ENCODE assay signal across 1 cellular context in the genomic region with DNA sequence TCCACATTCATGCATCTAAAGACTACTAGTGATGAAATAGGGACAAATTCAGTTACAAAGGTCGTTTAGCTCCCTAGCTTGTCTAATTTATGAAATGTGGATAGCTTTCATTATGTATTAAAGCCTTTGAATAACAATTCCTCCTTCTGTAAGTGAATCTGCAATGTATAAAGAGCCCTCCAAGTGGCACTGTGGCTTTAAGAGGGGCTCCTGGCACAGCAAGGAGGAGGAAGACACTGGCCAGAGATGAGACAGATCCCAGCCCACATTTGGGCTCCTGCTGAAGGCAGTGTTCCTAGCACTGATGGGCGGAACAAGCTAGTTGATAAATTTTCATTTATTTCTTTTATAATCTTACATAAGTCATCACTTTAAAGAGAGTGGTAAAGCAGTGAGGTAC.
TF ChIP-seq lines count a peak whose summit lies in the region.

No MANE protein-coding gene starts in this region.

TF ChIP-seq in GM23338, 12 proteins besides CTCF, POLR2A, EP300 and RAD21 (continued from another document):
- TF ChIP-seq, protein P1, sequence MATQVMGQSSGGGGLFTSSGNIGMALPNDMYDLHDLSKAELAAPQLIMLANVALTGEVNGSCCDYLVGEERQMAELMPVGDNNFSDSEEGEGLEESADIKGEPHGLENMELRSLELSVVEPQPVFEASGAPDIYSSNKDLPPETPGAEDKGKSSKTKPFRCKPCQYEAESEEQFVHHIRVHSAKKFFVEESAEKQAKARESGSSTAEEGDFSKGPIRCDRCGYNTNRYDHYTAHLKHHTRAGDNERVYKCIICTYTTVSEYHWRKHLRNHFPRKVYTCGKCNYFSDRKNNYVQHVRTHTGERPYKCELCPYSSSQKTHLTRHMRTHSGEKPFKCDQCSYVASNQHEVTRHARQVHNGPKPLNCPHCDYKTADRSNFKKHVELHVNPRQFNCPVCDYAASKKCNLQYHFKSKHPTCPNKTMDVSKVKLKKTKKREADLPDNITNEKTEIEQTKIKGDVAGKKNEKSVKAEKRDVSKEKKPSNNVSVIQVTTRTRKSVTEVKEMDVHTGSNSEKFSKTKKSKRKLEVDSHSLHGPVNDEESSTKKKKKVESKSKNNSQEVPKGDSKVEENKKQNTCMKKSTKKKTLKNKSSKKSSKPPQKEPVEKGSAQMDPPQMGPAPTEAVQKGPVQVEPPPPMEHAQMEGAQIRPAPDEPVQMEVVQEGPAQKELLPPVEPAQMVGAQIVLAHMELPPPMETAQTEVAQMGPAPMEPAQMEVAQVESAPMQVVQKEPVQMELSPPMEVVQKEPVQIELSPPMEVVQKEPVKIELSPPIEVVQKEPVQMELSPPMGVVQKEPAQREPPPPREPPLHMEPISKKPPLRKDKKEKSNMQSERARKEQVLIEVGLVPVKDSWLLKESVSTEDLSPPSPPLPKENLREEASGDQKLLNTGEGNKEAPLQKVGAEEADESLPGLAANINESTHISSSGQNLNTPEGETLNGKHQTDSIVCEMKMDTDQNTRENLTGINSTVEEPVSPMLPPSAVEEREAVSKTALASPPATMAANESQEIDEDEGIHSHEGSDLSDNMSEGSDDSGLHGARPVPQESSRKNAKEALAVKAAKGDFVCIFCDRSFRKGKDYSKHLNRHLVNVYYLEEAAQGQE (IDR thresholded peaks at IDR 0.05; ENCODE audit: unreplicated experiment): no peak
- no peak for TF ChIP-seq POLR2AphosphoS5 (IDR thresholded peaks at IDR 0.05; ENCODE audit: low read depth)
- no peak for TF ChIP-seq ZNF114 (CRISPR knock-in tag; IDR thresholded peaks at IDR 0.05)
- TF ChIP-seq EZH2 (IDR thresholded peaks at IDR 0.05; ENCODE audit: low read depth, unreplicated experiment): no peak
- TF ChIP-seq CREB1 (CRISPR knock-in tag; IDR thresholded peaks at IDR 0.05; ENCODE audit: low read depth): no peak
- TF ChIP-seq, protein P2, sequence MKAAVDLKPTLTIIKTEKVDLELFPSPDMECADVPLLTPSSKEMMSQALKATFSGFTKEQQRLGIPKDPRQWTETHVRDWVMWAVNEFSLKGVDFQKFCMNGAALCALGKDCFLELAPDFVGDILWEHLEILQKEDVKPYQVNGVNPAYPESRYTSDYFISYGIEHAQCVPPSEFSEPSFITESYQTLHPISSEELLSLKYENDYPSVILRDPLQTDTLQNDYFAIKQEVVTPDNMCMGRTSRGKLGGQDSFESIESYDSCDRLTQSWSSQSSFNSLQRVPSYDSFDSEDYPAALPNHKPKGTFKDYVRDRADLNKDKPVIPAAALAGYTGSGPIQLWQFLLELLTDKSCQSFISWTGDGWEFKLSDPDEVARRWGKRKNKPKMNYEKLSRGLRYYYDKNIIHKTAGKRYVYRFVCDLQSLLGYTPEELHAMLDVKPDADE (IDR thresholded peaks at IDR 0.05): no peak
- TF ChIP-seq STAT1 (IDR thresholded peaks at IDR 0.05; ENCODE audit: unreplicated experiment): no peak
- TF ChIP-seq, protein P3, sequence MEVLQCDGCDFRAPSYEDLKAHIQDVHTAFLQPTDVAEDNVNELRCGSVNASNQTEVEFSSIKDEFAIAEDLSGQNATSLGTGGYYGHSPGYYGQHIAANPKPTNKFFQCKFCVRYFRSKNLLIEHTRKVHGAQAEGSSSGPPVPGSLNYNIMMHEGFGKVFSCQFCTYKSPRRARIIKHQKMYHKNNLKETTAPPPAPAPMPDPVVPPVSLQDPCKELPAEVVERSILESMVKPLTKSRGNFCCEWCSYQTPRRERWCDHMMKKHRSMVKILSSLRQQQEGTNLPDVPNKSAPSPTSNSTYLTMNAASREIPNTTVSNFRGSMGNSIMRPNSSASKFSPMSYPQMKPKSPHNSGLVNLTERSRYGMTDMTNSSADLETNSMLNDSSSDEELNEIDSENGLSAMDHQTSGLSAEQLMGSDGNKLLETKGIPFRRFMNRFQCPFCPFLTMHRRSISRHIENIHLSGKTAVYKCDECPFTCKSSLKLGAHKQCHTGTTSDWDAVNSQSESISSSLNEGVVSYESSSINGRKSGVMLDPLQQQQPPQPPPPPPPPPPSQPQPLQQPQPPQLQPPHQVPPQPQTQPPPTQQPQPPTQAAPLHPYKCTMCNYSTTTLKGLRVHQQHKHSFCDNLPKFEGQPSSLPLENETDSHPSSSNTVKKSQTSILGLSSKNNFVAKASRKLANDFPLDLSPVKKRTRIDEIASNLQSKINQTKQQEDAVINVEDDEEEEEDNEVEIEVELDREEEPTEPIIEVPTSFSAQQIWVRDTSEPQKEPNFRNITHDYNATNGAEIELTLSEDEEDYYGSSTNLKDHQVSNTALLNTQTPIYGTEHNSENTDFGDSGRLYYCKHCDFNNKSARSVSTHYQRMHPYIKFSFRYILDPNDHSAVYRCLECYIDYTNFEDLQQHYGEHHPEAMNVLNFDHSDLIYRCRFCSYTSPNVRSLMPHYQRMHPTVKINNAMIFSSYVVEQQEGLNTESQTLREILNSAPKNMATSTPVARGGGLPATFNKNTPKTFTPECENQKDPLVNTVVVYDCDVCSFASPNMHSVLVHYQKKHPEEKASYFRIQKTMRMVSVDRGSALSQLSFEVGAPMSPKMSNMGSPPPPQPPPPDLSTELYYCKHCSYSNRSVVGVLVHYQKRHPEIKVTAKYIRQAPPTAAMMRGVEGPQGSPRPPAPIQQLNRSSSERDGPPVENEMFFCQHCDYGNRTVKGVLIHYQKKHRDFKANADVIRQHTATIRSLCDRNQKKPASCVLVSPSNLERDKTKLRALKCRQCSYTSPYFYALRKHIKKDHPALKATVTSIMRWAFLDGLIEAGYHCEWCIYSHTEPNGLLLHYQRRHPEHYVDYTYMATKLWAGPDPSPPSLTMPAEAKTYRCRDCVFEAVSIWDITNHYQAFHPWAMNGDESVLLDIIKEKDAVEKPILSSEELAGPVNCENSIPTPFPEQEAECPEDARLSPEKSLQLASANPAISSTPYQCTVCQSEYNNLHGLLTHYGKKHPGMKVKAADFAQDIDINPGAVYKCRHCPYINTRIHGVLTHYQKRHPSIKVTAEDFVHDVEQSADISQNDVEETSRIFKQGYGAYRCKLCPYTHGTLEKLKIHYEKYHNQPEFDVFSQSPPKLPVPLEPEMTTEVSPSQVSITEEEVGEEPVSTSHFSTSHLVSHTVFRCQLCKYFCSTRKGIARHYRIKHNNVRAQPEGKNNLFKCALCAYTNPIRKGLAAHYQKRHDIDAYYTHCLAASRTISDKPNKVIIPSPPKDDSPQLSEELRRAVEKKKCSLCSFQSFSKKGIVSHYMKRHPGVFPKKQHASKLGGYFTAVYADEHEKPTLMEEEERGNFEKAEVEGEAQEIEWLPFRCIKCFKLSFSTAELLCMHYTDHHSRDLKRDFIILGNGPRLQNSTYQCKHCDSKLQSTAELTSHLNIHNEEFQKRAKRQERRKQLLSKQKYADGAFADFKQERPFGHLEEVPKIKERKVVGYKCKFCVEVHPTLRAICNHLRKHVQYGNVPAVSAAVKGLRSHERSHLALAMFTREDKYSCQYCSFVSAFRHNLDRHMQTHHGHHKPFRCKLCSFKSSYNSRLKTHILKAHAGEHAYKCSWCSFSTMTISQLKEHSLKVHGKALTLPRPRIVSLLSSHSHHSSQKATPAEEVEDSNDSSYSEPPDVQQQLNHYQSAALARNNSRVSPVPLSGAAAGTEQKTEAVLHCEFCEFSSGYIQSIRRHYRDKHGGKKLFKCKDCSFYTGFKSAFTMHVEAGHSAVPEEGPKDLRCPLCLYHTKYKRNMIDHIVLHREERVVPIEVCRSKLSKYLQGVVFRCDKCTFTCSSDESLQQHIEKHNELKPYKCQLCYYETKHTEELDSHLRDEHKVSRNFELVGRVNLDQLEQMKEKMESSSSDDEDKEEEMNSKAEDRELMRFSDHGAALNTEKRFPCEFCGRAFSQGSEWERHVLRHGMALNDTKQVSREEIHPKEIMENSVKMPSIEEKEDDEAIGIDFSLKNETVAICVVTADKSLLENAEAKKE (CRISPR knock-in tag; IDR thresholded peaks at IDR 0.05): no peak
- TF ChIP-seq EZH2phosphoT487 (IDR thresholded peaks at IDR 0.05; ENCODE audit: unreplicated experiment): no peak
